8 cellular contexts compared by ENCODE assay signal in genomic region chr21:44911384-44912157, GRCh38. TPM values are rescaled to one million over a fixed set of nuclear protein-coding genes. Genes with fewer than 3 reads are reported as not detected.
DNase-seq lines count a peak whose midpoint lies in the region; ATAC-seq and TF ChIP-seq lines count a peak whose summit lies in the region.

No MANE protein-coding gene starts in this region.

- no peaks in the 10 kb centered on the region for H3K9me3 Mint-ChIP-seq in activated CD4-positive, alpha-beta T cell treated with anti-CD3 and anti-CD28 coated beads, Interleukin-2, amount 10 ng/mL, durations not matched to agents 24 days and 14 days
- no peaks in the 10 kb centered on the region for H3K9me3 Mint-ChIP-seq in natural killer cell treated with Interleukin-12 subunit alpha and Interleukin-12 subunit beta and Interleukin-15 and Interleukin-18, amount 100 ng/mL, for 72 hours

- no peak for DNase-seq in GM10266 (ENCODE audit: extremely low spot score)
- DNase-seq in NCI-H1694 treated with DMSO at 0.1 percent for 48 hours (lab: John Stamatoyannopoulos, UW), result peak; percentile 80
- peak; percentile 86 for DNase-seq in activated CD4-positive, alpha-beta T cell treated with anti-CD3 and anti-CD28 coated beads, Interleukin-2, amount 10 ng/mL, durations not matched to agents 24 days and 14 days
- DNase-seq in effector CD8-positive, alpha-beta T cell (lab: John Stamatoyannopoulos, UW), result peak; percentile 49
- no peak for DNase-seq in natural killer cell treated with Interleukin-12 subunit alpha and Interleukin-12 subunit beta and Interleukin-15 and Interleukin-18, amount 100 ng/mL, for 72 hours (ENCODE audit: low spot score)
- DNase-seq in retina, result no peak
- no peak for DNase-seq in NOMO-1 treated with dmso at 0.1 percent for 144 hours (lab: John Stamatoyannopoulos, UW; ENCODE audit: unreplicated experiment)

- H3K27me3 Mint-ChIP-seq in activated CD4-positive, alpha-beta T cell treated with anti-CD3 and anti-CD28 coated beads, Interleukin-2, amount 10 ng/mL, durations not matched to agents 24 days and 14 days, result no peaks in the 10 kb centered on the region
- no peaks in the 10 kb centered on the region for H3K27me3 Mint-ChIP-seq in natural killer cell treated with Interleukin-12 subunit alpha and Interleukin-12 subunit beta and Interleukin-15 and Interleukin-18, amount 100 ng/mL, for 72 hours

- peak overlapping the region; percentile 67 for H3K4me3 Mint-ChIP-seq in activated CD4-positive, alpha-beta T cell treated with anti-CD3 and anti-CD28 coated beads, Interleukin-2, amount 10 ng/mL, durations not matched to agents 24 days and 14 days
- H3K4me3 Mint-ChIP-seq in natural killer cell treated with Interleukin-12 subunit alpha and Interleukin-12 subunit beta and Interleukin-15 and Interleukin-18, amount 100 ng/mL, for 72 hours, result peak overlapping the region; percentile 66

- ATAC-seq in natural killer cell treated with Interleukin-12 subunit alpha and Interleukin-12 subunit beta and Interleukin-15 and Interleukin-18, amount 100 ng/mL, for 72 hours, result peak; percentile 59 to 74
- ATAC-seq in GM21360 (IDR thresholded peaks at IDR 0.05; ENCODE audit: unreplicated experiment), result no peak

- peaks cover 55% of the 10 kb centered on the region for H3K4me1 Mint-ChIP-seq in activated CD4-positive, alpha-beta T cell treated with anti-CD3 and anti-CD28 coated beads, Interleukin-2, amount 10 ng/mL, durations not matched to agents 24 days and 14 days
- H3K4me1 Mint-ChIP-seq in natural killer cell treated with Interleukin-12 subunit alpha and Interleukin-12 subunit beta and Interleukin-15 and Interleukin-18, amount 100 ng/mL, for 72 hours (ENCODE audit: low read depth in 2 of 2), result peaks cover 45 to 51% of the 10 kb centered on the region in 2 donors

- peaks cover 29% of the 10 kb centered on the region for H3K36me3 Mint-ChIP-seq in activated CD4-positive, alpha-beta T cell treated with anti-CD3 and anti-CD28 coated beads, Interleukin-2, amount 10 ng/mL, durations not matched to agents 24 days and 14 days (ENCODE audit: low read depth)
- H3K36me3 Mint-ChIP-seq in natural killer cell treated with Interleukin-12 subunit alpha and Interleukin-12 subunit beta and Interleukin-15 and Interleukin-18, amount 100 ng/mL, for 72 hours, result peaks cover 10% of the 10 kb centered on the region

- H3K27ac Mint-ChIP-seq in activated CD4-positive, alpha-beta T cell treated with anti-CD3 and anti-CD28 coated beads, Interleukin-2, amount 10 ng/mL, durations not matched to agents 24 days and 14 days, result peak overlapping the region; percentile 76
- peak overlapping the region; percentile 88 to 92 for H3K27ac Mint-ChIP-seq in natural killer cell treated with Interleukin-12 subunit alpha and Interleukin-12 subunit beta and Interleukin-15 and Interleukin-18, amount 100 ng/mL, for 72 hours

- TF ChIP-seq CTCF in GM10266 (IDR thresholded peaks at IDR 0.05; ENCODE audit: control insufficient read depth, insufficient read depth, low read depth, missing control alignments), result peak; percentile 76

- intact Hi-C loops in activated CD4-positive, alpha-beta T cell treated with anti-CD3 and anti-CD28 coated beads, Interleukin-2, amount 10 ng/mL, durations not matched to agents 24 days and 14 days (cut with micrococcal nuclease), result loop anchor here (2.0 kb wide), 1 partner anchor 19 kb away; no protein-coding TSS in a partner anchor

RNA-seq across cellular contexts. Expression of gene ITGB2, which starts 9.1 kb away (rescaled TPM):
- total RNA-seq in activated CD4-positive, alpha-beta T cell treated with anti-CD3 and anti-CD28 coated beads, Interleukin-2, amount 10 ng/mL, durations not matched to agents 24 days and 14 days, result 265 and 266 TPM in 2 replicates
- total RNA-seq in natural killer cell treated with Interleukin-12 subunit alpha and Interleukin-12 subunit beta and Interleukin-15 and Interleukin-18, amount 100 ng/mL, for 72 hours, result 1,000 to 10,000 TPM in 1 of 2 donors, 100 to 1,000 TPM in 1; 448 to 1,246 TPM

RNA-seq across cellular contexts. Expression of gene SLX9, which starts 28.3 kb away (rescaled TPM):
- total RNA-seq in activated CD4-positive, alpha-beta T cell treated with anti-CD3 and anti-CD28 coated beads, Interleukin-2, amount 10 ng/mL, durations not matched to agents 24 days and 14 days, result 74.6 and 80.8 TPM in 2 replicates
- total RNA-seq in natural killer cell treated with Interleukin-12 subunit alpha and Interleukin-12 subunit beta and Interleukin-15 and Interleukin-18, amount 100 ng/mL, for 72 hours, result 10 to 100 TPM; 43.5 to 83.6 TPM

RNA-seq across cellular contexts. Expression of gene PTTG1IP, which starts 38.1 kb away (rescaled TPM):
- 44.2 and 46.5 TPM in 2 replicates for total RNA-seq in activated CD4-positive, alpha-beta T cell treated with anti-CD3 and anti-CD28 coated beads, Interleukin-2, amount 10 ng/mL, durations not matched to agents 24 days and 14 days
- 10 to 100 TPM; 69.4 to 81.7 TPM for total RNA-seq in natural killer cell treated with Interleukin-12 subunit alpha and Interleukin-12 subunit beta and Interleukin-15 and Interleukin-18, amount 100 ng/mL, for 72 hours

Comparison
In these comparisons a context has a peak if more than half of its experiments do, and no peak if none do; other contexts are left out.
1. DNase-seq: peak in NCI-H1694 treated with DMSO at 0.1 percent for 48 hours (single experiment), activated CD4-positive, alpha-beta T cell treated with anti-CD3 and anti-CD28 coated beads, Interleukin-2, amount 10 ng/mL, durations not matched to agents 24 days and 14 days (single experiment) and effector CD8-positive, alpha-beta T cell (single experiment); none in GM10266 (single experiment), natural killer cell treated with Interleukin-12 subunit alpha and Interleukin-12 subunit beta and Interleukin-15 and Interleukin-18, amount 100 ng/mL, for 72 hours (single experiment), retina (single experiment) and NOMO-1 treated with dmso at 0.1 percent for 144 hours (single experiment).